Comparison of ENCODE assay signal across 28 cellular contexts in genomic region chr5:29853711-29854110, GRCh38.
"Had no signal": no experiment of that assay in that cellular context is flagged by ENCODE, and none has a peak within 500 bp of the region (broad histone marks: within the 10 kb centered on the region; RNA-seq: fewer than 3 reads in every experiment).

No MANE protein-coding gene starts in this region.

- H3K36me3 ChIP-seq: brain microvascular endothelial cell, left ventricle myocardium inferior, sigmoid colon, upper lobe of left lung, WERI-Rb-1 had no signal

- H3K4me2 ChIP-seq: hepatocyte, smooth muscle cell had no signal

- H3K36me3 Mint-ChIP-seq: stimulated activated memory B cell treated with anti-CD40 and anti-IgM and Interleukin-4, amounts not matched to agents 10 μg/mL and 1 μg/mL and 100 μg/mL, for 72 hours had no signal

- H3K4me1 ChIP-seq: foreskin keratinocyte, left ventricle myocardium inferior, sigmoid colon, upper lobe of left lung had no signal

- H3K27me3 ChIP-seq: brain microvascular endothelial cell, foreskin keratinocyte, hepatocyte, sigmoid colon, upper lobe of left lung had no signal

- H3K4me1 Mint-ChIP-seq: activated T-helper 17 cell treated with anti-CD3 and anti-CD28 coated beads, Interleukin-2, amount 50 U/mL, for 72 hours; stimulated activated memory B cell treated with anti-CD40 and anti-IgM and Interleukin-4, amounts not matched to agents 10 μg/mL and 1 μg/mL and 100 μg/mL, for 72 hours had no signal

- ATAC-seq: activated naive CD4-positive, alpha-beta T cell treated with anti-CD3 and anti-CD28 coated beads, Interleukin-2, amount 50 U/mL, for 72 hours; activated T-helper 17 cell treated with anti-CD3 and anti-CD28 coated beads, Interleukin-2, amount 50 U/mL, for 72 hours; foreskin keratinocyte; natural killer cell treated with Interleukin-12 subunit alpha and Interleukin-12 subunit beta and Interleukin-15 and Interleukin-18, amount 100 ng/mL, for 72 hours; stimulated activated memory B cell treated with anti-CD40 and anti-IgM and Interleukin-4, amounts not matched to agents 10 μg/mL and 1 μg/mL and 100 μg/mL, for 72 hours had no signal

- H3K27ac Mint-ChIP-seq: activated naive CD4-positive, alpha-beta T cell treated with anti-CD3 and anti-CD28 coated beads, Interleukin-2, amount 50 U/mL, for 72 hours; activated T-cell treated with anti-CD3 and anti-CD28 coated beads, Interleukin-2, amount 50 U/mL, for 24 hours; activated T-helper 17 cell treated with anti-CD3 and anti-CD28 coated beads, Interleukin-2, amount 50 U/mL, for 72 hours; dendritic cell treated with granulocyte-macrophage colony-stimulating factor and Interleukin-4, amounts not matched to agents 40 ng/mL and 50 ng/mL, for 4 days; natural killer cell treated with Interleukin-12 subunit alpha and Interleukin-12 subunit beta and Interleukin-15 and Interleukin-18, amount 100 ng/mL, for 72 hours; progenitor cell of endocrine pancreas; stimulated activated memory B cell treated with anti-CD40 and anti-IgM and Interleukin-4, amounts not matched to agents 10 μg/mL and 1 μg/mL and 100 μg/mL, for 72 hours; T-helper 2 cell treated with Interferon-gamma antibody and Interleukin-4, amounts not matched to agents 5 μg/mL and 100 μg/mL, for 36 hours had no signal

- H3K9me3 ChIP-seq: sigmoid colon, upper lobe of left lung had no signal

- DNase-seq: activated CD4-positive, alpha-beta T cell treated with anti-CD3 and anti-CD28 coated beads, Interleukin-2, amount 50 U/mL, for 4 hours; activated CD4-positive, CD25-positive, alpha-beta regulatory T cell treated with anti-CD3 and anti-CD28 coated beads, Interleukin-2, amount 50 U/mL, for 72 hours; activated CD8-positive, alpha-beta memory T cell treated with anti-CD3 and anti-CD28 coated beads for 24 hours; activated CD8-positive, alpha-beta memory T cell treated with anti-CD3 and anti-CD28 coated beads, Interleukin-2, amount 50 U/mL, for 4 hours; activated T-cell treated with anti-CD3 and anti-CD28 coated beads, Interleukin-2, amount 50 U/mL, for 24 hours; aorta; brain microvascular endothelial cell; caudate nucleus; effector CD8-positive, alpha-beta T cell; erythroblast; foreskin keratinocyte; kidney glomerular epithelial cell; left ventricle myocardium inferior; midbrain; retina; sigmoid colon; stimulated activated CD4-positive, alpha-beta T cell treated with anti-CD3 and anti-CD28 coated beads, Interleukin-15, amount 100 ng/mL, for 24 hours; upper lobe of left lung; WERI-Rb-1 had no signal

- H3K4me3 ChIP-seq: hepatocyte, left ventricle myocardium inferior, sigmoid colon, smooth muscle cell, upper lobe of left lung had no signal

- H3K27me3 Mint-ChIP-seq: activated T-cell treated with anti-CD3 and anti-CD28 coated beads, Interleukin-2, amount 50 U/mL, for 24 hours; activated T-helper 17 cell treated with anti-CD3 and anti-CD28 coated beads, Interleukin-2, amount 50 U/mL, for 72 hours; dendritic cell treated with granulocyte-macrophage colony-stimulating factor and Interleukin-4, amounts not matched to agents 40 ng/mL and 50 ng/mL, for 4 days; natural killer cell treated with Interleukin-12 subunit alpha and Interleukin-12 subunit beta and Interleukin-15 and Interleukin-18, amount 100 ng/mL, for 72 hours; progenitor cell of endocrine pancreas; stimulated activated memory B cell treated with anti-CD40 and anti-IgM and Interleukin-4, amounts not matched to agents 10 μg/mL and 1 μg/mL and 100 μg/mL, for 72 hours had no signal

- H3K79me2 ChIP-seq: hepatocyte had no signal

- H3K4me3 Mint-ChIP-seq: activated T-cell treated with anti-CD3 and anti-CD28 coated beads, Interleukin-2, amount 50 U/mL, for 24 hours; activated T-helper 17 cell treated with anti-CD3 and anti-CD28 coated beads, Interleukin-2, amount 50 U/mL, for 72 hours; dendritic cell treated with granulocyte-macrophage colony-stimulating factor and Interleukin-4, amounts not matched to agents 40 ng/mL and 50 ng/mL, for 4 days; natural killer cell treated with Interleukin-12 subunit alpha and Interleukin-12 subunit beta and Interleukin-15 and Interleukin-18, amount 100 ng/mL, for 72 hours; stimulated activated memory B cell treated with anti-CD40 and anti-IgM and Interleukin-4, amounts not matched to agents 10 μg/mL and 1 μg/mL and 100 μg/mL, for 72 hours; T-helper 2 cell treated with Interferon-gamma antibody and Interleukin-4, amounts not matched to agents 5 μg/mL and 100 μg/mL, for 36 hours had no signal

- H3K27ac ChIP-seq: brain microvascular endothelial cell, foreskin keratinocyte, hepatocyte, left ventricle myocardium inferior, sigmoid colon, upper lobe of left lung, WERI-Rb-1 had no signal
